In genomic region chr16:75322706-75323105, GRCh38 we compare ENCODE assay signal across 20 cellular contexts.
A peak's percentile ranks its signal among the peaks of the same experiment; 100 is the strongest.
DNase-seq lines count a peak whose midpoint lies in the region; ATAC-seq and TF ChIP-seq lines count a peak whose summit lies in the region.
"Had no signal": no experiment of that assay in that cellular context is flagged by ENCODE, and none has a peak within 500 bp of the region (broad histone marks: within the 10 kb centered on the region; RNA-seq: fewer than 3 reads in every experiment).

No MANE protein-coding gene starts in this region.

- no peak overlapping the region for H3K4me3 ChIP-seq in GM23248
- no peak overlapping the region for H3K4me3 ChIP-seq in epithelial cell of esophagus (ENCODE audit: low read length)
- H3K4me3 ChIP-seq in left lung, result no peak overlapping the region
- H3K4me3 ChIP-seq: body of pancreas, dorsolateral prefrontal cortex, left ventricle myocardium inferior, SK-N-MC had no signal

- H3K9ac ChIP-seq in GM23248, result no peak overlapping the region

- H3K4me2 ChIP-seq in GM23248 (ENCODE audit: unreplicated experiment), result peak overlapping the region; percentile 51

- TF ChIP-seq CTCF in epithelial cell of esophagus (IDR thresholded peaks at IDR 0.05; ENCODE audit: insufficient read depth, low read depth, low read length, missing control alignments) (no peak), left lung (IDR thresholded peaks at IDR 0.05) (no peak)

- H3K27me3 ChIP-seq in GM23248 (replicated peaks; ENCODE audit: insufficient read depth) (no peaks in the 10 kb centered on the region), left lung (peaks cover 0 to 5% of the 10 kb centered on the region in 2 donors)
- H3K27me3 ChIP-seq: body of pancreas, dorsolateral prefrontal cortex had no signal

- WGBS in GM23248 (ENCODE audit: low coverage in 1 of 2, low lambda C conversion rate in 2 of 2, missing lambda C conversion rate in 2 of 2), 2 experiments, result 52 to 53% methylated on average over 4 of the region's 4 CpGs

- peaks cover 39% of the 10 kb centered on the region for H3F3A ChIP-seq in GM23248 (ENCODE audit: insufficient read depth)

- in situ Hi-C loops in GM23248 (cut with MboI), result no loop called here

- H3K9me3 ChIP-seq in GM23248 (ENCODE audit: low read depth) (no peaks in the 10 kb centered on the region), left lung (no peaks in the 10 kb centered on the region)
- H3K9me3 ChIP-seq: body of pancreas, left ventricle myocardium inferior had no signal

- H3K27ac ChIP-seq in GM23248 (peak overlapping the region; percentile 22; the same call in 1 of the 2 replicates), left lung (no peak overlapping the region)
- H3K27ac ChIP-seq: body of pancreas, dorsolateral prefrontal cortex, left ventricle myocardium inferior, SK-N-MC had no signal

- H3K4me1 ChIP-seq in GM23248 (ENCODE audit: insufficient read depth) (peaks cover 42% of the 10 kb centered on the region), left lung (peaks cover 2 to 9% of the 10 kb centered on the region in 2 donors)

- intact Hi-C loops in left colon (cut with DNase I, micrococcal nuclease) (no loop called here), posterior vena cava (cut with DNase I) (no loop called here), left lung (cut with DNase I) (no loop called here)

- H3K9me2 ChIP-seq in GM23248 (ENCODE audit: insufficient read depth), result no peaks in the 10 kb centered on the region

- H3K79me2 ChIP-seq in GM23248 (ENCODE audit: insufficient read depth), result no peaks in the 10 kb centered on the region

- ATAC-seq in left colon, result peak; percentile 34
- no peak for ATAC-seq in HG03520 (IDR thresholded peaks at IDR 0.05; ENCODE audit: unreplicated experiment)
- no peak for ATAC-seq in left lung
- ATAC-seq: body of pancreas had no signal

- H4K20me1 ChIP-seq in GM23248 (ENCODE audit: insufficient read depth), result no peaks in the 10 kb centered on the region

- H2AFZ ChIP-seq in GM23248, result no peak overlapping the region

- DNase-seq in GM23248 (peak; percentile 68), RPMI7951 (ENCODE audit: low read depth) (peak; percentile 62), epithelial cell of esophagus (ENCODE audit: low read depth) (peak; percentile 76), left colon (no peak), posterior vena cava (ENCODE audit: low spot score) (no peak), DMS53 (lab: John Stamatoyannopoulos, UW) (no peak), left lung (no peak)
- DNase-seq: activated CD4-positive, alpha-beta T cell treated with anti-CD3 and anti-CD28 coated beads, Interleukin-2, amount 10 ng/mL, durations not matched to agents 7 days and 5 days; activated naive CD4-positive, alpha-beta T cell treated with anti-CD3 and anti-CD28 coated beads, Interleukin-2, amount 10 ng/mL, durations not matched to agents 7 days and 5 days; body of pancreas; dorsolateral prefrontal cortex; foreskin melanocyte; left ventricle myocardium inferior; MV-4-11; NCI-H2029 treated with DMSO at 0.1 percent for 48 hours; NCI-H510A; stimulated activated CD4-positive, alpha-beta T cell treated with anti-CD3 and anti-CD28 coated beads, Interleukin-4, amount 100 ng/mL, for 24 hours; stimulated activated CD8-positive, alpha-beta memory T cell treated with anti-CD3 and anti-CD28 coated beads, Interleukin-4, amount 100 ng/mL, for 48 hours had no signal

- no peaks in the 10 kb centered on the region for H3K36me3 ChIP-seq in GM23248 (ENCODE audit: low read depth)
- no peaks in the 10 kb centered on the region for H3K36me3 ChIP-seq in left lung
- H3K36me3 ChIP-seq: left ventricle myocardium inferior had no signal

Comparison
In these comparisons a context has a peak if more than half of its experiments do, and no peak if none do; other contexts are left out.
1. DNase-seq: peak in GM23248 (single experiment), RPMI7951 (single experiment) and epithelial cell of esophagus (single experiment); none in left colon (0 of 2), posterior vena cava (single experiment), DMS53 (single experiment) and left lung (0 of 2).